In the genomic region with DNA sequence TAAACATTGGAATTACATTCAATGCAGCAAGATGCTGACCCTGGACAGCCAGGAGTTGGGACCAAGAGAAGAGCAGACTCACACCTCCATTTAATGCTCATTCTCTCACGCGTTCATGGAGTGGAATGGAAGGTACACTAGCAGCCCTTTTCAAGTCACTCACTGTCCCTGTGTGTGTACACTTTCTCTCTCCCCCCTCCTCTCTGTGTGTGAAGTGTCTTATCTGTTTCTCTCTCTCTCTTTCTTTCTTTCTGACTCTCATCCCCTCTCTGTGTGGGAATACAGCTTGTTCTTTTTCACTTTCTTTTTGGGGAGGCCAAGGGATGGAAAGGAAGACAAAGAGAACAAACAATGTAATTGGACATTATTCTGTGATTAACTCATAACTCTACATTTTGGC, we compare ENCODE assay signal across 19 cellular contexts.
"Had no signal": no experiment of that assay in that cellular context is flagged by ENCODE, and none has a peak within 500 bp of the region (broad histone marks: within the 10 kb centered on the region; RNA-seq: fewer than 3 reads in every experiment).

No MANE protein-coding gene starts in this region.

- H3K27ac Mint-ChIP-seq: activated CD4-positive, alpha-beta T cell treated with anti-CD3 and anti-CD28 coated beads, Interleukin-2, amount 10 ng/mL, durations not matched to agents 24 days and 14 days; activated naive CD4-positive, alpha-beta T cell treated with anti-CD3 and anti-CD28 coated beads, Interleukin-2, amount 50 U/mL, for 24 hours; natural killer cell had no signal

- H3K27ac ChIP-seq: adrenal gland, lower lobe of right lung, neutrophil, sigmoid colon had no signal

- H3K9me3 Mint-ChIP-seq: activated CD4-positive, alpha-beta T cell treated with anti-CD3 and anti-CD28 coated beads, Interleukin-2, amount 10 ng/mL, durations not matched to agents 24 days and 14 days; activated naive CD4-positive, alpha-beta T cell treated with anti-CD3 and anti-CD28 coated beads, Interleukin-2, amount 50 U/mL, for 24 hours; natural killer cell had no signal

- H3K36me3 Mint-ChIP-seq: activated naive CD4-positive, alpha-beta T cell treated with anti-CD3 and anti-CD28 coated beads, Interleukin-2, amount 50 U/mL, for 24 hours; natural killer cell had no signal

- H3K27me3 Mint-ChIP-seq: activated CD4-positive, alpha-beta T cell treated with anti-CD3 and anti-CD28 coated beads, Interleukin-2, amount 10 ng/mL, durations not matched to agents 24 days and 14 days; activated naive CD4-positive, alpha-beta T cell treated with anti-CD3 and anti-CD28 coated beads, Interleukin-2, amount 50 U/mL, for 24 hours had no signal

- ATAC-seq: esophagus mucosa, lower lobe of right lung, natural killer cell had no signal

- H3K4me3 Mint-ChIP-seq: activated CD4-positive, alpha-beta T cell treated with anti-CD3 and anti-CD28 coated beads, Interleukin-2, amount 10 ng/mL, durations not matched to agents 24 days and 14 days; activated naive CD4-positive, alpha-beta T cell treated with anti-CD3 and anti-CD28 coated beads, Interleukin-2, amount 50 U/mL, for 24 hours; natural killer cell had no signal

- DNase-seq: activated CD4-positive, alpha-beta T cell treated with anti-CD3 and anti-CD28 coated beads, Interleukin-2, amount 10 ng/mL, durations not matched to agents 24 days and 14 days; activated CD4-positive, CD25-positive, alpha-beta regulatory T cell; activated CD8-positive, alpha-beta memory T cell treated with anti-CD3 and anti-CD28 coated beads for 24 hours; activated CD8-positive, alpha-beta memory T cell treated with anti-CD3 and anti-CD28 coated beads, Interleukin-2, amount 50 U/mL, for 48 hours; activated effector memory CD4-positive, alpha-beta T cell treated with Interleukin-2 at 50 U/mL for 16 hours; activated T-cell treated with anti-CD3 and anti-CD28 coated beads, Interleukin-2, amount 50 U/mL, for 48 hours; adrenal gland; effector CD8-positive, alpha-beta T cell; foreskin fibroblast; hypothalamus; lower lobe of right lung; natural killer cell; sigmoid colon; stimulated activated CD8-positive, alpha-beta memory T cell treated with anti-CD3 and anti-CD28 coated beads, Interleukin-4, amount 100 ng/mL, for 48 hours; stimulated activated naive CD4-positive, alpha-beta T cell; T-helper 9 cell had no signal

- H3K4me1 Mint-ChIP-seq: activated CD4-positive, alpha-beta T cell treated with anti-CD3 and anti-CD28 coated beads, Interleukin-2, amount 10 ng/mL, durations not matched to agents 24 days and 14 days; activated naive CD4-positive, alpha-beta T cell treated with anti-CD3 and anti-CD28 coated beads, Interleukin-2, amount 50 U/mL, for 24 hours; natural killer cell had no signal

- H3K4me3 ChIP-seq: adrenal gland, lower lobe of right lung, sigmoid colon had no signal

- H3K36me3 ChIP-seq: adrenal gland, lower lobe of right lung, neutrophil, sigmoid colon had no signal

- H3K27me3 ChIP-seq: adrenal gland, neutrophil, sigmoid colon had no signal

- H3K9me3 ChIP-seq: adrenal gland, lower lobe of right lung, neutrophil, sigmoid colon had no signal
